In the genomic region with DNA sequence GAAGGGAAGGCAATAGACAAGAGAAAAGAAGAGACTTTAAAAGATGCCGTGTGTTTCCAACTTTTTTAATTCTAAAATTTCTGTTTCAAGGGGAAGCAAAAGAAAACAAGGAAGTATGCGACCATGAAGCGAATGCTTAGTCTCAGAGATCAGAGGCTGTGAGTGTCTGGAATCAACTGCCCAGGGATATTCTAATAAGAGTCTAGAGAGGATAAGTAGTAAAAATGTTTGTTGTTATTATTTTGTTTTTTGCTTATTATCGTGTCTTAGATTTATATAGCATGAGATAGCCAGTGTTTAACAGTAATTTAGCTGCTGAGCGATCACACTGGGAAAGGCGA, we compare ENCODE assay signal across 8 cellular contexts. TPM values are rescaled to one million over a fixed set of nuclear protein-coding genes. Genes with fewer than 3 reads are reported as not detected.
A peak's percentile ranks its signal among the peaks of the same experiment; 100 is the strongest.
DNase-seq lines count a peak whose midpoint lies in the region; ATAC-seq and TF ChIP-seq lines count a peak whose summit lies in the region.

No MANE protein-coding gene starts in this region.

- peak overlapping the region; percentile 99 for H3K4me3 ChIP-seq in HEK293 (ENCODE audit: low read depth, low read length)
- peak overlapping the region; percentile 99 for H3K4me3 ChIP-seq in iPS-15b (ENCODE audit: low read depth, low read length)

- H3K27ac Mint-ChIP-seq in activated T-helper 1 cell treated with anti-CD3 and anti-CD28 coated beads, Interleukin-12 subunit alpha, Interleukin-12 subunit beta, Interleukin-2, Interleukin-4 antibody, amounts not matched to agents 30 ng/mL and 10 ng/mL and 1 ng/mL, durations not matched to agents 14 hours and 24 hours and 36 hours, result peak overlapping the region; percentile 95
- peak overlapping the region; percentile 96 for H3K27ac Mint-ChIP-seq in stimulated activated effector memory CD8-positive, alpha-beta T cell treated with anti-CD3 and anti-CD28 coated beads, Interleukin-12 subunit alpha, Interleukin-12 subunit beta, amount 100 ng/mL, for 72 hours

- no peak for DNase-seq in activated T-helper 1 cell treated with anti-CD3 and anti-CD28 coated beads, Interleukin-12 subunit alpha, Interleukin-12 subunit beta, Interleukin-2, Interleukin-4 antibody, amounts not matched to agents 30 ng/mL and 10 ng/mL and 1 ng/mL, durations not matched to agents 14 hours and 24 hours and 36 hours (ENCODE audit: low spot score)
- no peak for DNase-seq in stimulated activated effector memory CD8-positive, alpha-beta T cell treated with anti-CD3 and anti-CD28 coated beads, Interleukin-12 subunit alpha, Interleukin-12 subunit beta, amount 100 ng/mL, for 72 hours (ENCODE audit: low spot score in 2 of 2)
- DNase-seq in UCSD-AML1 (lab: John Stamatoyannopoulos, UW; ENCODE audit: unreplicated experiment), result no peak
- DNase-seq in activated CD4-positive, alpha-beta T cell treated with anti-CD3 and anti-CD28 coated beads, Interleukin-2, amount 50 U/mL, for 48 hours, result no peak

- no peaks in the 10 kb centered on the region for H3K9me3 Mint-ChIP-seq in activated T-helper 1 cell treated with anti-CD3 and anti-CD28 coated beads, Interleukin-12 subunit alpha, Interleukin-12 subunit beta, Interleukin-2, Interleukin-4 antibody, amounts not matched to agents 30 ng/mL and 10 ng/mL and 1 ng/mL, durations not matched to agents 14 hours and 24 hours and 36 hours
- no peaks in the 10 kb centered on the region for H3K9me3 Mint-ChIP-seq in stimulated activated effector memory CD8-positive, alpha-beta T cell treated with anti-CD3 and anti-CD28 coated beads, Interleukin-12 subunit alpha, Interleukin-12 subunit beta, amount 100 ng/mL, for 72 hours

- TF ChIP-seq CTCF in HEK293 (tag by site-specific recombination; IDR thresholded peaks at IDR 0.05), result no peak

- H3K27me3 Mint-ChIP-seq in activated T-helper 1 cell treated with anti-CD3 and anti-CD28 coated beads, Interleukin-12 subunit alpha, Interleukin-12 subunit beta, Interleukin-2, Interleukin-4 antibody, amounts not matched to agents 30 ng/mL and 10 ng/mL and 1 ng/mL, durations not matched to agents 14 hours and 24 hours and 36 hours (ENCODE audit: insufficient read depth), result no peaks in the 10 kb centered on the region

- peaks cover 24% of the 10 kb centered on the region for H3K36me3 Mint-ChIP-seq in activated T-helper 1 cell treated with anti-CD3 and anti-CD28 coated beads, Interleukin-12 subunit alpha, Interleukin-12 subunit beta, Interleukin-2, Interleukin-4 antibody, amounts not matched to agents 30 ng/mL and 10 ng/mL and 1 ng/mL, durations not matched to agents 14 hours and 24 hours and 36 hours (ENCODE audit: low read depth)
- peaks cover 46% of the 10 kb centered on the region for H3K36me3 Mint-ChIP-seq in stimulated activated effector memory CD8-positive, alpha-beta T cell treated with anti-CD3 and anti-CD28 coated beads, Interleukin-12 subunit alpha, Interleukin-12 subunit beta, amount 100 ng/mL, for 72 hours

- CTCF ChIA-PET in HEK293 (lab: Yijun Ruan, JAX), result no interaction called here

- intact Hi-C loops in activated T-helper 1 cell treated with anti-CD3 and anti-CD28 coated beads, Interleukin-12 subunit alpha, Interleukin-12 subunit beta, Interleukin-2, Interleukin-4 antibody, amounts not matched to agents 30 ng/mL and 10 ng/mL and 1 ng/mL, durations not matched to agents 14 hours and 24 hours and 36 hours (cut with micrococcal nuclease), result loop anchor here (1.0 to 10.0 kb wide), 8 partner anchors 50 to 947 kb away; a partner anchor contains a TSS

- H3K9ac ChIP-seq in iPS-15b (ENCODE audit: low read depth, low read length), result peak overlapping the region; percentile 42

- H3K9me3 ChIP-seq in HEK293 (ENCODE audit: control insufficient read depth, insufficient read depth, low read depth, low read length) (no peaks in the 10 kb centered on the region), iPS-15b (ENCODE audit: control insufficient read depth, insufficient read depth, low read length) (no peaks in the 10 kb centered on the region)

- H3K4me3 Mint-ChIP-seq in activated T-helper 1 cell treated with anti-CD3 and anti-CD28 coated beads, Interleukin-12 subunit alpha, Interleukin-12 subunit beta, Interleukin-2, Interleukin-4 antibody, amounts not matched to agents 30 ng/mL and 10 ng/mL and 1 ng/mL, durations not matched to agents 14 hours and 24 hours and 36 hours, result peak overlapping the region; percentile 95
- H3K4me3 Mint-ChIP-seq in stimulated activated effector memory CD8-positive, alpha-beta T cell treated with anti-CD3 and anti-CD28 coated beads, Interleukin-12 subunit alpha, Interleukin-12 subunit beta, amount 100 ng/mL, for 72 hours, result peak overlapping the region; percentile 89

- peaks cover 49% of the 10 kb centered on the region for H3K4me1 Mint-ChIP-seq in activated T-helper 1 cell treated with anti-CD3 and anti-CD28 coated beads, Interleukin-12 subunit alpha, Interleukin-12 subunit beta, Interleukin-2, Interleukin-4 antibody, amounts not matched to agents 30 ng/mL and 10 ng/mL and 1 ng/mL, durations not matched to agents 14 hours and 24 hours and 36 hours (ENCODE audit: low read depth)
- peaks cover 31% of the 10 kb centered on the region for H3K4me1 Mint-ChIP-seq in stimulated activated effector memory CD8-positive, alpha-beta T cell treated with anti-CD3 and anti-CD28 coated beads, Interleukin-12 subunit alpha, Interleukin-12 subunit beta, amount 100 ng/mL, for 72 hours

- H3K27ac ChIP-seq in HEK293 (ENCODE audit: extremely low read depth, low read depth, low read length), result 0 out of 2 replicates have a peak overlapping the region, but pooled peaks have one; percentile 24

- peaks cover 9% of the 10 kb centered on the region for H3K4me1 ChIP-seq in HEK293 (ENCODE audit: control insufficient read depth, insufficient read depth, low read length)
- no peaks in the 10 kb centered on the region for H3K4me1 ChIP-seq in iPS-15b (ENCODE audit: control insufficient read depth, insufficient read depth, low read length)

- POLR2A ChIA-PET in HEK293 (lab: Yijun Ruan, JAX), result no interaction called here

- no peak for ATAC-seq in stimulated activated effector memory CD8-positive, alpha-beta T cell treated with anti-CD3 and anti-CD28 coated beads, Interleukin-12 subunit alpha, Interleukin-12 subunit beta, amount 100 ng/mL, for 72 hours
- ATAC-seq in HG03565 (IDR thresholded peaks at IDR 0.05; ENCODE audit: unreplicated experiment), result no peak
- ATAC-seq in HG03097 (IDR thresholded peaks at IDR 0.05; ENCODE audit: low FRiP score, unreplicated experiment), result no peak

- H3K27me3 ChIP-seq in iPS-15b (ENCODE audit: control insufficient read depth, insufficient read depth, low read length), result no peaks in the 10 kb centered on the region

- H3K36me3 ChIP-seq in HEK293 (ENCODE audit: control insufficient read depth in 2 of 2, insufficient read depth in 1 of 2, low read length in 2 of 2) (peaks cover 35% of the 10 kb centered on the region in 2 experiments), iPS-15b (ENCODE audit: control insufficient read depth, insufficient read depth, low read length) (peaks cover 5% of the 10 kb centered on the region)

TF ChIP-seq in HEK293, 187 proteins besides CTCF, POLR2A, EP300 and RAD21:
- no peak for TF ChIP-seq YY1 (tag by site-specific recombination; IDR thresholded peaks at IDR 0.05)
- TF ChIP-seq ZNF785 (tag by site-specific recombination; IDR thresholded peaks at IDR 0.05), result no peak
- no peak for TF ChIP-seq ZNF394 (tag by site-specific recombination; IDR thresholded peaks at IDR 0.05; ENCODE audit: borderline replicate concordance)
- no peak for TF ChIP-seq ZNF747 (tag by site-specific recombination; IDR thresholded peaks at IDR 0.05)
- TF ChIP-seq, protein P1, sequence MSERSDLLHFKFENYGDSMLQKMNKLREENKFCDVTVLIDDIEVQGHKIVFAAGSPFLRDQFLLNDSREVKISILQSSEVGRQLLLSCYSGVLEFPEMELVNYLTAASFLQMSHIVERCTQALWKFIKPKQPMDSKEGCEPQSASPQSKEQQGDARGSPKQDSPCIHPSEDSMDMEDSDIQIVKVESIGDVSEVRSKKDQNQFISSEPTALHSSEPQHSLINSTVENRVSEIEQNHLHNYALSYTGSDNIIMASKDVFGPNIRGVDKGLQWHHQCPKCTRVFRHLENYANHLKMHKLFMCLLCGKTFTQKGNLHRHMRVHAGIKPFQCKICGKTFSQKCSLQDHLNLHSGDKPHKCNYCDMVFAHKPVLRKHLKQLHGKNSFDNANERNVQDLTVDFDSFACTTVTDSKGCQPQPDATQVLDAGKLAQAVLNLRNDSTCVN (tag by site-specific recombination; optimal IDR thresholded peaks at IDR 0.05), result no peak
- no peak for TF ChIP-seq ZNF426 (tag by site-specific recombination; IDR thresholded peaks at IDR 0.05)
- TF ChIP-seq ZNF623 (tag by site-specific recombination; IDR thresholded peaks at IDR 0.05), result no peak
- no peak for TF ChIP-seq YY2 (tag by site-specific recombination; IDR thresholded peaks at IDR 0.05)
- no peak for TF ChIP-seq ZNF510 (tag by site-specific recombination; IDR thresholded peaks at IDR 0.05; ENCODE audit: insufficient replicate concordance)
- TF ChIP-seq KLF1 (tag by site-specific recombination; IDR thresholded peaks at IDR 0.05), result no peak
- TF ChIP-seq ZNF776 (tag by site-specific recombination; IDR thresholded peaks at IDR 0.05; ENCODE audit: borderline replicate concordance), result no peak

RNA-seq across cellular contexts. Expression of a gene that starts 0.4 kb away (rescaled TPM):
- 64.5 and 68.2 TPM in 2 replicates for total RNA-seq in activated T-helper 1 cell treated with anti-CD3 and anti-CD28 coated beads, Interleukin-12 subunit alpha, Interleukin-12 subunit beta, Interleukin-2, Interleukin-4 antibody, amounts not matched to agents 30 ng/mL and 10 ng/mL and 1 ng/mL, durations not matched to agents 14 hours and 24 hours and 36 hours

RNA-seq across cellular contexts. Expression of a gene that starts 0.5 kb away (rescaled TPM):
- 45.8 and 50.2 TPM in 2 replicates for total RNA-seq in activated T-helper 1 cell treated with anti-CD3 and anti-CD28 coated beads, Interleukin-12 subunit alpha, Interleukin-12 subunit beta, Interleukin-2, Interleukin-4 antibody, amounts not matched to agents 30 ng/mL and 10 ng/mL and 1 ng/mL, durations not matched to agents 14 hours and 24 hours and 36 hours

RNA-seq across cellular contexts. Expression of a gene that starts 49.8 kb away (rescaled TPM):
- total RNA-seq in activated T-helper 1 cell treated with anti-CD3 and anti-CD28 coated beads, Interleukin-12 subunit alpha, Interleukin-12 subunit beta, Interleukin-2, Interleukin-4 antibody, amounts not matched to agents 30 ng/mL and 10 ng/mL and 1 ng/mL, durations not matched to agents 14 hours and 24 hours and 36 hours, result 70.4 and 73.7 TPM in 2 replicates
